Comparison of ENCODE assay signal across 36 cellular contexts in genomic region chr4:76760214-76760613, GRCh38.
"Had no signal": no experiment of that assay in that cellular context is flagged by ENCODE, and none has a peak within 500 bp of the region (broad histone marks: within the 10 kb centered on the region; RNA-seq: fewer than 3 reads in every experiment).

No MANE protein-coding gene starts in this region.

- H3K4me3 ChIP-seq: ascending aorta, body of pancreas, breast epithelium, MG63, Peyer's patch, SJSA1 had no signal

- H3K9me3 ChIP-seq: ascending aorta, body of pancreas, breast epithelium, MG63, Peyer's patch, SJSA1, SK-N-SH had no signal

- H3K4me2 ChIP-seq: SK-N-SH had no signal

- FAIRE-seq: TTC549 had no signal

- H3K27me3 Mint-ChIP-seq: activated naive CD4-positive, alpha-beta T cell treated with anti-CD3 and anti-CD28 coated beads, Interleukin-2, amount 50 U/mL, for 24 hours had no signal

- H3K36me3 Mint-ChIP-seq: activated naive CD4-positive, alpha-beta T cell treated with anti-CD3 and anti-CD28 coated beads, Interleukin-2, amount 50 U/mL, for 24 hours; activated naive CD8-positive, alpha-beta T cell treated with anti-CD3 and anti-CD28 coated beads, Interleukin-2, amount 10 ng/mL, durations not matched to agents 7 days and 5 days had no signal

- H3K27me3 ChIP-seq: ascending aorta, body of pancreas, breast epithelium, MG63, Peyer's patch, SJSA1 had no signal

- H3K4me3 Mint-ChIP-seq: activated CD4-positive, alpha-beta T cell treated with anti-CD3 and anti-CD28 coated beads for 36 hours; activated CD4-positive, alpha-beta T cell treated with anti-CD3 and anti-CD28 coated beads, Interleukin-2, amount 10 ng/mL, durations not matched to agents 7 days and 5 days; activated CD8-positive, alpha-beta T cell treated with anti-CD3 and anti-CD28 coated beads, Interleukin-2, amount 10 ng/mL, durations not matched to agents 7 days and 5 days; activated naive CD4-positive, alpha-beta T cell treated with anti-CD3 and anti-CD28 coated beads, Interleukin-2, amount 50 U/mL, for 24 hours; activated naive CD8-positive, alpha-beta T cell treated with anti-CD3 and anti-CD28 coated beads, Interleukin-2, amount 10 ng/mL, durations not matched to agents 7 days and 5 days; activated T-cell treated with anti-CD3 and anti-CD28 coated beads, Interleukin-2, amount 50 U/mL, for 24 hours; T-helper 1 cell treated with Interleukin-12 subunit alpha and Interleukin-12 subunit beta and Interleukin-4 antibody, amounts not matched to agents 30 μg/mL and 1 μg/mL, for 36 hours; T-helper 2 cell treated with Interferon-gamma antibody and Interleukin-4, amounts not matched to agents 5 μg/mL and 100 μg/mL, for 36 hours had no signal

- ATAC-seq: activated CD4-positive, alpha-beta T cell treated with anti-CD3 and anti-CD28 coated beads for 36 hours; activated CD8-positive, alpha-beta T cell treated with anti-CD3 and anti-CD28 coated beads, Interleukin-2, amount 10 ng/mL, durations not matched to agents 7 days and 5 days; body of pancreas; PC-3 had no signal

- H3K27ac Mint-ChIP-seq: activated CD4-positive, alpha-beta T cell treated with anti-CD3 and anti-CD28 coated beads for 36 hours; activated CD4-positive, alpha-beta T cell treated with anti-CD3 and anti-CD28 coated beads, Interleukin-2, amount 10 ng/mL, durations not matched to agents 7 days and 5 days; activated CD8-positive, alpha-beta T cell treated with anti-CD3 and anti-CD28 coated beads, Interleukin-2, amount 10 ng/mL, durations not matched to agents 7 days and 5 days; activated naive CD4-positive, alpha-beta T cell treated with anti-CD3 and anti-CD28 coated beads, Interleukin-2, amount 50 U/mL, for 24 hours; activated naive CD8-positive, alpha-beta T cell treated with anti-CD3 and anti-CD28 coated beads, Interleukin-2, amount 10 ng/mL, durations not matched to agents 7 days and 5 days; activated T-cell treated with anti-CD3 and anti-CD28 coated beads, Interleukin-2, amount 50 U/mL, for 24 hours; activated T-helper 2 cell treated with anti-CD3 and anti-CD28 coated beads, Interferon-gamma antibody, Interleukin-2, Interleukin-4, amounts not matched to agents 10 μg/mL and 5 μg/mL and 100 μg/mL, durations not matched to agents 14 hours and 24 hours and 36 hours; T-helper 1 cell treated with Interleukin-12 subunit alpha and Interleukin-12 subunit beta and Interleukin-4 antibody, amounts not matched to agents 30 μg/mL and 1 μg/mL, for 36 hours; T-helper 2 cell treated with Interferon-gamma antibody and Interleukin-4, amounts not matched to agents 5 μg/mL and 100 μg/mL, for 36 hours had no signal

- H3K9me3 Mint-ChIP-seq: activated CD4-positive, alpha-beta T cell treated with anti-CD3 and anti-CD28 coated beads, Interleukin-2, amount 10 ng/mL, durations not matched to agents 7 days and 5 days; activated naive CD4-positive, alpha-beta T cell treated with anti-CD3 and anti-CD28 coated beads, Interleukin-2, amount 50 U/mL, for 24 hours; activated naive CD8-positive, alpha-beta T cell treated with anti-CD3 and anti-CD28 coated beads, Interleukin-2, amount 10 ng/mL, durations not matched to agents 7 days and 5 days; activated T-cell treated with anti-CD3 and anti-CD28 coated beads, Interleukin-2, amount 50 U/mL, for 24 hours; activated T-helper 2 cell treated with anti-CD3 and anti-CD28 coated beads, Interferon-gamma antibody, Interleukin-2, Interleukin-4, amounts not matched to agents 10 μg/mL and 5 μg/mL and 100 μg/mL, durations not matched to agents 14 hours and 24 hours and 36 hours; T-helper 1 cell treated with Interleukin-12 subunit alpha and Interleukin-12 subunit beta and Interleukin-4 antibody, amounts not matched to agents 30 μg/mL and 1 μg/mL, for 36 hours; T-helper 2 cell treated with Interferon-gamma antibody and Interleukin-4, amounts not matched to agents 5 μg/mL and 100 μg/mL, for 36 hours had no signal

- H3K4me1 ChIP-seq: body of pancreas, breast epithelium, Peyer's patch had no signal

- H3K9ac ChIP-seq: SK-N-SH had no signal

- H3K27ac ChIP-seq: ascending aorta, body of pancreas, breast epithelium, Peyer's patch, SJSA1 had no signal

- DNase-seq: activated CD4-positive, alpha-beta T cell treated with anti-CD3 and anti-CD28 coated beads for 36 hours; activated CD4-positive, alpha-beta T cell treated with anti-CD3 and anti-CD28 coated beads, Interleukin-2, amount 10 ng/mL, durations not matched to agents 7 days and 5 days; activated CD4-positive, alpha-beta T cell treated with anti-CD3 and anti-CD28 coated beads, Interleukin-2, amount 50 U/mL, for 48 hours; activated CD8-positive, alpha-beta T cell treated with anti-CD3 and anti-CD28 coated beads, Interleukin-2, amount 10 ng/mL, durations not matched to agents 7 days and 5 days; activated gamma-delta T cell; activated naive CD4-positive, alpha-beta T cell treated with Interleukin-2 at 50 U/mL for 16 hours; activated naive CD8-positive, alpha-beta T cell treated with anti-CD3 and anti-CD28 coated beads, Interleukin-2, amount 10 ng/mL, durations not matched to agents 7 days and 5 days; activated T-cell treated with anti-CD3 and anti-CD28 coated beads, Interleukin-2, amount 50 U/mL, for 24 hours; body of pancreas; Karpas-422; KBM-7; MG63; NCI-H1048; NCI-H1105 treated with DMSO at 0.1 percent for 48 hours; NCI-H1436; NCI-H1694; NCI-H1930; NCI-H2081 treated with DMSO at 0.1 percent for 48 hours; NCI-H2171; NCI-H510A; NCI-H526; NCI-H748 treated with DMSO at 0.1 percent for 48 hours; NK-92 treated with Interleukin-12 subunit alpha and Interleukin-12 subunit beta, amount 100 ng/mL, for 24 hours; PC-3; Peyer's patch; RPMI8226; SHP77 treated with DMSO at 0.1 percent for 48 hours; SK-N-SH had no signal

- H3K4me1 Mint-ChIP-seq: activated naive CD4-positive, alpha-beta T cell treated with anti-CD3 and anti-CD28 coated beads, Interleukin-2, amount 50 U/mL, for 24 hours had no signal
